Comparison of ENCODE assay signal across 1 cellular context in genomic region chr5:8826491-8826890, GRCh38.
TF ChIP-seq lines count a peak whose summit lies in the region.

No MANE protein-coding gene starts in this region.

TF ChIP-seq in IMR-90, 13 proteins besides CTCF, POLR2A, EP300 and RAD21 (continued from another document):
- no peak for TF ChIP-seq USF2 (IDR thresholded peaks at IDR 0.05; ENCODE audit: low read depth, low read length)
